12 cellular contexts compared by ENCODE assay signal in genomic region chr17:35807371-35808144, GRCh38. TPM values are rescaled to one million over a fixed set of nuclear protein-coding genes. Genes with fewer than 3 reads are reported as not detected.
DNase-seq lines count a peak whose midpoint lies in the region; ATAC-seq, FAIRE-seq and TF ChIP-seq lines count a peak whose summit lies in the region.
"Had no signal": no experiment of that assay in that cellular context is flagged by ENCODE, and none has a peak within 500 bp of the region (broad histone marks: within the 10 kb centered on the region; RNA-seq: fewer than 3 reads in every experiment).

No MANE protein-coding gene starts in this region.

- H3K27me3 ChIP-seq in SJSA1 (replicated peaks) (no peaks in the 10 kb centered on the region), skeletal muscle satellite cell (ENCODE audit: control insufficient read depth, insufficient read depth, low read length) (no peaks in the 10 kb centered on the region)
- H3K27me3 ChIP-seq: pancreas had no signal

- H3K27ac ChIP-seq in SJSA1 = peak overlapping the region; percentile 40
- peak overlapping the region; percentile 90 for H3K27ac ChIP-seq in epithelial cell of prostate

- CTCF ChIA-PET in activated CD4-positive, alpha-beta T cell treated with anti-CD3 and anti-CD28 coated beads, Interleukin-2, amount 10 ng/mL, durations not matched to agents 7 days and 5 days (lab: Charles Lee) = interaction anchor here (1.2 to 3.1 kb wide), 10 partner anchors 10 to 595 kb away, joined by 3 to 44 read pairs (median 8); partner anchors contain the start of gene MMP28

- no peak overlapping the region for H3K9ac ChIP-seq in skeletal muscle satellite cell (ENCODE audit: low read depth, low read length)

- peak overlapping the region; percentile 96 for H3K27ac Mint-ChIP-seq in activated CD4-positive, alpha-beta T cell treated with anti-CD3 and anti-CD28 coated beads, Interleukin-2, amount 10 ng/mL, durations not matched to agents 7 days and 5 days

- H3K36me3 Mint-ChIP-seq in activated CD4-positive, alpha-beta T cell treated with anti-CD3 and anti-CD28 coated beads, Interleukin-2, amount 10 ng/mL, durations not matched to agents 7 days and 5 days (ENCODE audit: low read depth) = peaks cover 11% of the 10 kb centered on the region

- H3K27me3 Mint-ChIP-seq in activated CD4-positive, alpha-beta T cell treated with anti-CD3 and anti-CD28 coated beads, Interleukin-2, amount 10 ng/mL, durations not matched to agents 7 days and 5 days = no peaks in the 10 kb centered on the region

- no peaks in the 10 kb centered on the region for H3K9me3 ChIP-seq in SJSA1 (replicated peaks)
- H3K9me3 ChIP-seq in skeletal muscle satellite cell (replicated peaks; ENCODE audit: low read length) = no peaks in the 10 kb centered on the region
- H3K9me3 ChIP-seq: pancreas had no signal

- POLR2A ChIA-PET in activated CD4-positive, alpha-beta T cell treated with anti-CD3 and anti-CD28 coated beads, Interleukin-2, amount 10 ng/mL, durations not matched to agents 7 days and 5 days (lab: Charles Lee) = interaction anchor here (2.6 kb wide), 1 partner anchor 44 kb away, joined by 21 read pairs; no protein-coding TSS in a partner anchor

- H3K4me2 ChIP-seq in skeletal muscle satellite cell (ENCODE audit: low read length) = peak overlapping the region; percentile 5

- no peak overlapping the region for H3K4me3 ChIP-seq in SJSA1
- no peak overlapping the region for H3K4me3 ChIP-seq in skeletal muscle satellite cell (ENCODE audit: low read length)

- H3K4me1 ChIP-seq in SJSA1 (replicated peaks) (peaks cover 41% of the 10 kb centered on the region), skeletal muscle satellite cell (ENCODE audit: control insufficient read depth, insufficient read depth, low read length) (peaks cover 40% of the 10 kb centered on the region)

- H3K36me3 ChIP-seq in SJSA1 = peaks cover 14% of the 10 kb centered on the region
- H3K36me3 ChIP-seq in skeletal muscle satellite cell (ENCODE audit: insufficient read depth, low read length) = peaks cover 5% of the 10 kb centered on the region
- H3K36me3 ChIP-seq: pancreas had no signal

- FAIRE-seq in frontal cortex (lab: Jason Lieb, UNC) = no peak
- FAIRE-seq: pancreas had no signal

- H3K4me3 Mint-ChIP-seq in activated CD4-positive, alpha-beta T cell treated with anti-CD3 and anti-CD28 coated beads, Interleukin-2, amount 10 ng/mL, durations not matched to agents 7 days and 5 days = peak overlapping the region; percentile 94

- ATAC-seq in GM21576 (IDR thresholded peaks at IDR 0.05; ENCODE audit: unreplicated experiment) = no peak
- ATAC-seq: pancreas had no signal

- peaks cover 49% of the 10 kb centered on the region for H3K4me1 Mint-ChIP-seq in activated CD4-positive, alpha-beta T cell treated with anti-CD3 and anti-CD28 coated beads, Interleukin-2, amount 10 ng/mL, durations not matched to agents 7 days and 5 days

- H3K9me3 Mint-ChIP-seq in activated CD4-positive, alpha-beta T cell treated with anti-CD3 and anti-CD28 coated beads, Interleukin-2, amount 10 ng/mL, durations not matched to agents 7 days and 5 days = no peaks in the 10 kb centered on the region
- H3K9me3 Mint-ChIP-seq: H9 had no signal

- no peak for DNase-seq in activated CD4-positive, alpha-beta T cell treated with anti-CD3 and anti-CD28 coated beads, Interleukin-2, amount 10 ng/mL, durations not matched to agents 7 days and 5 days
- no peak for DNase-seq in activated CD4-positive, alpha-beta T cell treated with anti-CD3 and anti-CD28 coated beads, Interleukin-2, amount 50 U/mL, for 1 hour
- DNase-seq in SJSA1 (ENCODE audit: low read depth in 1 of 2, low spot score in 2 of 2) (peak in 1 of 2 experiments; percentile 78), epithelial cell of prostate (ENCODE audit: low read depth, low spot score) (no peak), frontal cortex (ENCODE audit: low spot score in 2 of 2) (no peak), GM10266 (ENCODE audit: extremely low spot score) (no peak)
- DNase-seq: anterior cingulate cortex, H9, hypothalamus had no signal

- TF ChIP-seq CTCF in GM10266 (IDR thresholded peaks at IDR 0.05; ENCODE audit: control insufficient read depth, insufficient read depth, low read depth, missing control alignments) = no peak

RNA-seq across cellular contexts. Expression of gene TAF15, which starts 1.7 kb away (rescaled TPM):
- 100 to 1,000 TPM; 274 to 311 TPM for total RNA-seq in activated CD4-positive, alpha-beta T cell treated with anti-CD3 and anti-CD28 coated beads, Interleukin-2, amount 10 ng/mL, durations not matched to agents 7 days and 5 days
- 15.5 and 33.6 TPM in 2 replicates for total RNA-seq in SJSA1 (2014; rRNA removed; shearing (Covaris generic))
- total RNA-seq in skeletal muscle satellite cell (2012; rRNA removed) = 42.8 and 45.7 TPM in 2 replicates
- total RNA-seq in frontal cortex = 48.1 TPM

RNA-seq across cellular contexts. Expression of gene MMP28, which starts 12.1 kb away (rescaled TPM):
- not detected for total RNA-seq in activated CD4-positive, alpha-beta T cell treated with anti-CD3 and anti-CD28 coated beads, Interleukin-2, amount 10 ng/mL, durations not matched to agents 7 days and 5 days
- 2.9 and 8.3 TPM in 2 replicates for total RNA-seq in SJSA1 (2014; rRNA removed; shearing (Covaris generic))
- under 0.01 and 0.51 TPM in 2 replicates for total RNA-seq in skeletal muscle satellite cell (2012; rRNA removed)
- 9.4 TPM for total RNA-seq in frontal cortex
- total RNA-seq: H9 had no signal

RNA-seq across cellular contexts. Expression of gene C17orf50, which starts 46.9 kb away (rescaled TPM):
- total RNA-seq in activated CD4-positive, alpha-beta T cell treated with anti-CD3 and anti-CD28 coated beads, Interleukin-2, amount 10 ng/mL, durations not matched to agents 7 days and 5 days = not detected
- not detected in 2 replicates for total RNA-seq in SJSA1 (2014; rRNA removed; shearing (Covaris generic))
- total RNA-seq in skeletal muscle satellite cell (2012; rRNA removed) = not detected in 2 replicates
- 0.41 TPM for total RNA-seq in frontal cortex
- total RNA-seq: H9 had no signal

RNA-seq across cellular contexts. Expression of gene GAS2L2, which starts 54.5 kb away (rescaled TPM):
- not detected for total RNA-seq in activated CD4-positive, alpha-beta T cell treated with anti-CD3 and anti-CD28 coated beads, Interleukin-2, amount 10 ng/mL, durations not matched to agents 7 days and 5 days
- total RNA-seq in SJSA1 (2014; rRNA removed; shearing (Covaris generic)) = not detected in 2 replicates
- total RNA-seq in skeletal muscle satellite cell (2012; rRNA removed) = under 0.01 TPM in 1 of 2 replicates, not detected in the other
- under 0.01 TPM for total RNA-seq in frontal cortex
- total RNA-seq: H9 had no signal
